In the genomic region with DNA sequence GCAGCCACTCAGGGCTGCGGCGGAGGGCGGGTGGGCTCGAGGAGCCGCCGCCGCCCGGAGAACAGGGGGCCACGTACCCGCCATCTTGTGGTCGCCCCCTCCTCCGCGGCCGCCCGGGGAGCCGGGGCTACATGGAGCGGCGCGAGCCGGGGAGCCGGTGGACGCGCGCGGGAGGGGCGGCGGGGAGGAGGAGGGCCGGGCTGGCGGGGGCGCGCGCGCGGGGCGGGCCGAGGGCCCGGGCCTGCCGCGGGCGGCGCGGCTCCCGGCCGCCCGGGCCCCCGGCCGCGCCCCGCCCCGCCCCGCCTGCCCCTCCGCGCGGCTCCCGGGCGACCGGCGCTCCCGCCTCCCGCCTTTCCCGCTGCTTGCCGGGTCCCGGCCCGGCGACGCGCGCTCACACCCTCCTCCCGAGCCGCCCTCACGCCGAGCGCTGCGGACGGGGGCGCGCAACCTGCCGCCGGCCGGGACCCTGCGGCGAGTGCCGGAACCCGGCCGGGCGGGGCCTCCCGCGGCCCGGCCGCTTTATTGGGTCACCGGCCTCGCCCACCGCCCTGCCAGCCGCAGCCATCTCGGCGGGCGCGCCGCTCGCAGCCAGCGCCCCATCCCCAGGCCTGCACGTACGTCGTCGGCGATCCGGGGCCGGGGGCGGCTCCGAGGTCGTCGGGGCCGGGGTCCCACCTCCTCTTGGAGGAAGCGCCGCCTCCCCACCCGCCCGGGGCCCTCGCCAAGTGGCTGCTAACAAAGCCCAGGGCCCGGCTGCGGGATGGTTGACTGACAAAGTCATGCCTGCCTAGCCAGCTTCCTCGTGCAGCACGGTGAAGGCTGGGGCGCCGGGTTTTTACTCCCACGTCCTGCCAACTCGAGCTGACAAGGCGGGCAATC, we compare ENCODE assay signal across 8 cellular contexts. TPM values are rescaled to one million over a fixed set of nuclear protein-coding genes. Genes with fewer than 3 reads are reported as not detected.
DNase-seq lines count a peak whose midpoint lies in the region; ATAC-seq and TF ChIP-seq lines count a peak whose summit lies in the region.

A gene with protein sequence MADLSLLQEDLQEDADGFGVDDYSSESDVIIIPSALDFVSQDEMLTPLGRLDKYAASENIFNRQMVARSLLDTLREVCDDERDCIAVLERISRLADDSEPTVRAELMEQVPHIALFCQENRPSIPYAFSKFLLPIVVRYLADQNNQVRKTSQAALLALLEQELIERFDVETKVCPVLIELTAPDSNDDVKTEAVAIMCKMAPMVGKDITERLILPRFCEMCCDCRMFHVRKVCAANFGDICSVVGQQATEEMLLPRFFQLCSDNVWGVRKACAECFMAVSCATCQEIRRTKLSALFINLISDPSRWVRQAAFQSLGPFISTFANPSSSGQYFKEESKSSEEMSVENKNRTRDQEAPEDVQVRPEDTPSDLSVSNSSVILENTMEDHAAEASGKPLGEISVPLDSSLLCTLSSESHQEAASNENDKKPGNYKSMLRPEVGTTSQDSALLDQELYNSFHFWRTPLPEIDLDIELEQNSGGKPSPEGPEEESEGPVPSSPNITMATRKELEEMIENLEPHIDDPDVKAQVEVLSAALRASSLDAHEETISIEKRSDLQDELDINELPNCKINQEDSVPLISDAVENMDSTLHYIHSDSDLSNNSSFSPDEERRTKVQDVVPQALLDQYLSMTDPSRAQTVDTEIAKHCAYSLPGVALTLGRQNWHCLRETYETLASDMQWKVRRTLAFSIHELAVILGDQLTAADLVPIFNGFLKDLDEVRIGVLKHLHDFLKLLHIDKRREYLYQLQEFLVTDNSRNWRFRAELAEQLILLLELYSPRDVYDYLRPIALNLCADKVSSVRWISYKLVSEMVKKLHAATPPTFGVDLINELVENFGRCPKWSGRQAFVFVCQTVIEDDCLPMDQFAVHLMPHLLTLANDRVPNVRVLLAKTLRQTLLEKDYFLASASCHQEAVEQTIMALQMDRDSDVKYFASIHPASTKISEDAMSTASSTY (minus strand): TSS at position 159 of the 879 bp plus-strand sequence. CDS start 75 bp downstream, at position 84.

- peak within 1 kb of the TSS; percentile 92 for H3K4me3 ChIP-seq in BLaER1
- peak within 1 kb of the TSS; percentile 91 for H3K4me3 ChIP-seq in OCI-LY3 (ENCODE audit: low read length)

- H3K27me3 Mint-ChIP-seq in activated T-cell treated with anti-CD3 and anti-CD28 coated beads, Interleukin-2, amount 50 U/mL, for 24 hours: no peaks in the 10 kb centered on the region

- peak; percentile 83 for DNase-seq in activated T-cell treated with anti-CD3 and anti-CD28 coated beads, Interleukin-2, amount 50 U/mL, for 24 hours
- DNase-seq in erythroblast (lab: John Stamatoyannopoulos, UW) (peak; percentile 83 to 88), mucosa of gallbladder (ENCODE audit: low spot score) (peak; percentile 66)
- DNase-seq in stimulated activated CD8-positive, alpha-beta memory T cell treated with anti-CD3 and anti-CD28 coated beads, Interleukin-4, amount 100 ng/mL, for 24 hours (ENCODE audit: low read depth): peak; percentile 57

- peak within 1 kb of the TSS; percentile 77; the same call in 1 of the 2 replicates for H2AFZ ChIP-seq in OCI-LY3 (ENCODE audit: low read depth, low read length)

- H3K36me3 ChIP-seq in BLaER1: peaks cover 18% of the 10 kb centered on the region
- H3K36me3 ChIP-seq in OCI-LY3 (replicated peaks; ENCODE audit: low read depth, low read length): peaks cover 8% of the 10 kb centered on the region

- peak within 1 kb of the TSS; percentile 92 for H3K4me3 Mint-ChIP-seq in activated T-cell treated with anti-CD3 and anti-CD28 coated beads, Interleukin-2, amount 50 U/mL, for 24 hours

- peak; percentile 29 for TF ChIP-seq POLR2A in erythroblast (IDR thresholded peaks at IDR 0.05; ENCODE audit: low read length)

- H3K9ac ChIP-seq in BLaER1: peak within 1 kb of the TSS; percentile 96
- H3K9ac ChIP-seq in OCI-LY3 (ENCODE audit: low read length): peak within 1 kb of the TSS; percentile 83

- TF ChIP-seq CTCF in OCI-LY3 (IDR thresholded peaks at IDR 0.05; ENCODE audit: low read depth, low read length): no peak

- peaks cover 50% of the 10 kb centered on the region for H3K4me1 Mint-ChIP-seq in activated T-cell treated with anti-CD3 and anti-CD28 coated beads, Interleukin-2, amount 50 U/mL, for 24 hours (ENCODE audit: low read depth)

- H3K4me2 ChIP-seq in BLaER1 (peak within 1 kb of the TSS; percentile 75), OCI-LY3 (ENCODE audit: low read length) (peak within 1 kb of the TSS; percentile 91)

- ATAC-seq in GM19328 (IDR thresholded peaks at IDR 0.05; ENCODE audit: unreplicated experiment): peak; percentile 64
- ATAC-seq in HG03520 (IDR thresholded peaks at IDR 0.05; ENCODE audit: unreplicated experiment): peak; percentile 33

- H4K20me1 ChIP-seq in BLaER1 (peaks cover 41% of the 10 kb centered on the region), OCI-LY3 (ENCODE audit: insufficient read depth, low read length) (peaks cover 22% of the 10 kb centered on the region)

- no peaks in the 10 kb centered on the region for H3K9me3 Mint-ChIP-seq in activated T-cell treated with anti-CD3 and anti-CD28 coated beads, Interleukin-2, amount 50 U/mL, for 24 hours

- H3K9me3 ChIP-seq in BLaER1: no peaks in the 10 kb centered on the region
- no peaks in the 10 kb centered on the region for H3K9me3 ChIP-seq in OCI-LY3 (ENCODE audit: insufficient read depth, low read length)

- H3K4me1 ChIP-seq in BLaER1 (peaks cover 40% of the 10 kb centered on the region), OCI-LY3 (ENCODE audit: low read length) (peaks cover 24% of the 10 kb centered on the region)

- H3K27me3 ChIP-seq in BLaER1 (no peaks in the 10 kb centered on the region), OCI-LY3 (ENCODE audit: low read depth, low read length) (0 out of 2 replicates have a peak, but pooled peaks cover 4% of the 10 kb centered on the region)

- H3K79me2 ChIP-seq in OCI-LY3 (ENCODE audit: low read length): peaks cover 36% of the 10 kb centered on the region

- peak within 1 kb of the TSS; percentile 94 for H3K27ac ChIP-seq in BLaER1
- peak within 1 kb of the TSS; percentile 46 for H3K27ac ChIP-seq in OCI-LY3 (ENCODE audit: low read length)

- H3K27ac Mint-ChIP-seq in activated T-cell treated with anti-CD3 and anti-CD28 coated beads, Interleukin-2, amount 50 U/mL, for 24 hours: peak within 1 kb of the TSS; percentile 93

- H3K36me3 Mint-ChIP-seq in activated T-cell treated with anti-CD3 and anti-CD28 coated beads, Interleukin-2, amount 50 U/mL, for 24 hours (ENCODE audit: low read depth): peaks cover 23% of the 10 kb centered on the region

RNA-seq across cellular contexts. Expression of the gene that starts here (rescaled TPM):
- 76.5 TPM for total RNA-seq in mucosa of gallbladder

Comparison
In these comparisons a context has a peak if more than half of its experiments do, and no peak if none do; other contexts are left out.
1. Peak in every context shown above with its lines: DNase-seq, ATAC-seq, H3K4me3 ChIP-seq and H3K27ac ChIP-seq.